8 cellular contexts compared by ENCODE assay signal in the genomic region with DNA sequence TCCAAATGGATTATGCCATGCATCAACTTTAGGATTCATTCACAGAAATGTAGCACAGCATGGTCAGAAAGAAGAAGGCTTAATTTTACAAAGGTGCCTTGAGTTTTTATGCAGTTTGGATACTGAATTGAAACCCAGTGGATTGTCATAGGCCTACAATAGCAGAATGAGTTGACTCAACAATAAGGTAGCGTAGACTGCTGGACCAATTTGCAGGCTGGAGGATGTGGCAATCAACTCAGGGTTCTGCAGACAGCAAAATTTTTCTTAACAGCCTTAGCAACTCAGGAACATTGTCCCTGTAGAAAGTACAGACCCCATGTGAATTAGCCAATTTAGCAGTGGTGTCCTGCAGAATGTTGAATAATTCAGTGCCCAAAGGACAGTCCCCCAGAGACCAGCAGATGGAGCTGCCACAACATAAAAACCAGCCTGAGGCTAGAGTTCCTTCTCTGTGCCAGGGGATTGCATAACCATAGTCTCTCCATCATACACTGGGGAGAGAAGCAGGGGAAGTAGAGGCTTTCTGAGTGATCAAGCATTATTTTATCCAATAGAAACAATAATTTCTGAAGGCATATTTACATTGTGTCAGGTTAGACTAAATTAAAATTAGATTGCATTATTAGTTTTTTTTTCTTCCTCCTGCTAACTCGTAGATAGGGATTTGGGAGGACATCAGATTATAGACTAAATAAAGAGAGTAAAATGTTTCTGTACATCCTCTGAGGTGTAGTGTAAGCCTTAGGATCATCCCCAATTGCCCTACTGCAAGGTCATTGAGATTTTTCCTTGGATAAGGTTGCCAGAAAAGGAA. TPM values are rescaled to one million over a fixed set of nuclear protein-coding genes. Genes with fewer than 3 reads are reported as not detected.
A peak's percentile ranks its signal among the peaks of the same experiment; 100 is the strongest.
DNase-seq lines count a peak whose midpoint lies in the region; ATAC-seq and TF ChIP-seq lines count a peak whose summit lies in the region.

No MANE protein-coding gene starts in this region.

- H3K9me3 ChIP-seq in DND-41 (ENCODE audit: insufficient read depth, low read length, severe bottlenecking) (no peaks in the 10 kb centered on the region), ovary (no peaks in the 10 kb centered on the region)

- BruUV-seq in MCF 10A (replicated peaks; lab: Mats Ljungman, UMichigan), result no TSS peak

- H3K27ac ChIP-seq in DND-41 (ENCODE audit: low read length), result no peak overlapping the region
- H3K27ac ChIP-seq in ovary, result no peak overlapping the region

- no peak overlapping the region for H2AFZ ChIP-seq in DND-41 (ENCODE audit: low read depth, low read length)

- H3K4me3 ChIP-seq in DND-41 (ENCODE audit: low read depth in 1 of 2, low read length in 2 of 2) (no peak overlapping the region), ovary (no peak overlapping the region)

- no peak for TF ChIP-seq POLR2A in ovary (IDR thresholded peaks at IDR 0.05)

- no peaks in the 10 kb centered on the region for H3K4me1 ChIP-seq in DND-41 (ENCODE audit: insufficient read depth, low read length)
- H3K4me1 ChIP-seq in ovary (ENCODE audit: insufficient read depth), result no peaks in the 10 kb centered on the region

- no peak overlapping the region for H3K9ac ChIP-seq in DND-41 (ENCODE audit: low read depth, low read length)

- intact Hi-C loops in MCF 10A (cut with micrococcal nuclease), result loop anchor here (1.0 to 2.0 kb wide), 2 partner anchors 54 to 85 kb away; a partner anchor contains a TSS
- intact Hi-C loops in ovary (cut with DNase I), result loop anchor here in 2 of 4 donors (10.0 kb wide), 2 partner anchors 169 to 319 kb away; no protein-coding TSS in a partner anchor

- H4K20me1 ChIP-seq in DND-41 (ENCODE audit: insufficient read depth, low read length), result no peaks in the 10 kb centered on the region

- no peak overlapping the region for H3K4me3 Mint-ChIP-seq in MCF 10A (ENCODE audit: unreplicated experiment)

- CTCF ChIA-PET in MCF 10A (lab: Yijun Ruan, JAX), result interaction anchor here (0.6 to 6.4 kb wide), 17 partner anchors 11 to 936 kb away, joined by 3 to 82 read pairs (median 4); a partner anchor contains a TSS

- no peaks in the 10 kb centered on the region for H3K79me2 ChIP-seq in DND-41 (ENCODE audit: insufficient read depth, low read length)

- no peaks in the 10 kb centered on the region for H3K27me3 Mint-ChIP-seq in MCF 10A (ENCODE audit: insufficient read depth, unreplicated experiment)

- 75 to 79% (median 78%) methylated on average over 2 of the region's 2 CpGs for WGBS in ovary, 3 donors

- no peak overlapping the region for H3K27ac Mint-ChIP-seq in MCF 10A (ENCODE audit: low read depth, unreplicated experiment)

- DNase-seq in DND-41 (peak; percentile 58), OCI-M1 (lab: John Stamatoyannopoulos, UW) (peak; percentile 87), MCF 10A (ENCODE audit: unreplicated experiment) (peak; percentile 87), inferior parietal cortex (ENCODE audit: extremely low spot score) (peak; percentile 87), ovary (no peak)
- peak; percentile 2 for DNase-seq in stimulated activated naive CD4-positive, alpha-beta T cell treated with Interleukin-2 at 50 U/mL for 16 hours (lab: John Stamatoyannopoulos, UW)

- POLR2A ChIA-PET in MCF 10A (lab: Yijun Ruan, JAX), result interaction anchor here (1.5 to 2.9 kb wide), 2 partner anchors 12 to 20 kb away, joined by 3 to 10 read pairs; a partner anchor contains a TSS

- no peaks in the 10 kb centered on the region for H3K36me3 Mint-ChIP-seq in MCF 10A (ENCODE audit: insufficient read depth, unreplicated experiment)

- TF ChIP-seq EP300 in ovary (IDR thresholded peaks at IDR 0.05), result no peak

- no peaks in the 10 kb centered on the region; the same call in 1 of the 2 replicates for H3K36me3 ChIP-seq in DND-41 (ENCODE audit: insufficient read depth, low read length)
- no peaks in the 10 kb centered on the region for H3K36me3 ChIP-seq in ovary

- no peaks in the 10 kb centered on the region for H3K9me3 Mint-ChIP-seq in MCF 10A (ENCODE audit: unreplicated experiment)

- no peaks in the 10 kb centered on the region for H3K4me1 Mint-ChIP-seq in MCF 10A (ENCODE audit: insufficient read depth, unreplicated experiment)

- ATAC-seq in DND-41 (ENCODE audit: insufficient read depth, low read depth) (peak; percentile 90), HG03103 (IDR thresholded peaks at IDR 0.05; ENCODE audit: low read depth, unreplicated experiment) (peak; percentile 50), HG03457 (IDR thresholded peaks at IDR 0.05; ENCODE audit: unreplicated experiment) (no peak)

- H3K4me2 ChIP-seq in DND-41 (ENCODE audit: insufficient read depth, low read length), result no peak overlapping the region

- H3K27me3 ChIP-seq in DND-41 (ENCODE audit: insufficient read depth, low read length, poor library complexity) (no peaks in the 10 kb centered on the region), ovary (no peaks in the 10 kb centered on the region)

- TF ChIP-seq CTCF in DND-41 (IDR thresholded peaks at IDR 0.05; ENCODE audit: borderline replicate concordance, extremely low read depth, low read length, poor library complexity, severe bottlenecking) (peak; percentile 71), MCF 10A (IDR thresholded peaks at IDR 0.05; ENCODE audit: unreplicated experiment) (peak; percentile 58), ovary (IDR thresholded peaks at IDR 0.05) (no peak)

RNA-seq across cellular contexts. Expression of a gene that starts 20.3 kb away (rescaled TPM):
- total RNA-seq in MCF 10A (2022), result 78.0 and 88.4 TPM in 2 replicates
- total RNA-seq in ovary, result 10 to 100 TPM; 23.0 to 37.9 (median 30.7) TPM
- polyA plus RNA-seq in ovary, result 10 to 100 TPM; 28.2 to 30.1 TPM

RNA-seq across cellular contexts. Expression of a gene that starts 47.8 kb away (rescaled TPM):
- total RNA-seq in MCF 10A (2022) (0.19 and 0.27 TPM in 2 replicates), ovary (10 to 100 TPM; 14.8 to 36.8 (median 23.0) TPM)
- 10 to 100 TPM in 1 of 2 donors, 1 to 10 TPM in 1; 5.2 to 20.2 TPM for polyA plus RNA-seq in ovary

Comparison
In these comparisons a context has a peak if more than half of its experiments do, and no peak if none do; other contexts are left out.
1. DNase-seq: peak in DND-41 (single experiment), OCI-M1 (single experiment), MCF 10A (single experiment), inferior parietal cortex (single experiment) and stimulated activated naive CD4-positive, alpha-beta T cell treated with Interleukin-2 at 50 U/mL for 16 hours (single experiment); none in ovary (0 of 5).
2. CTCF ChIP-seq: peak in DND-41 (single experiment) and MCF 10A (single experiment); none in ovary (0 of 3).
3. RNA of a gene that starts 47.8 kb away (total RNA-seq): 14.8 to 36.8 TPM in ovary; 0.19 to 0.27 TPM in MCF 10A; every median in the first group is over 10 times any median in the second.